Comparison of ENCODE assay signal across 7 cellular contexts in the genomic region with DNA sequence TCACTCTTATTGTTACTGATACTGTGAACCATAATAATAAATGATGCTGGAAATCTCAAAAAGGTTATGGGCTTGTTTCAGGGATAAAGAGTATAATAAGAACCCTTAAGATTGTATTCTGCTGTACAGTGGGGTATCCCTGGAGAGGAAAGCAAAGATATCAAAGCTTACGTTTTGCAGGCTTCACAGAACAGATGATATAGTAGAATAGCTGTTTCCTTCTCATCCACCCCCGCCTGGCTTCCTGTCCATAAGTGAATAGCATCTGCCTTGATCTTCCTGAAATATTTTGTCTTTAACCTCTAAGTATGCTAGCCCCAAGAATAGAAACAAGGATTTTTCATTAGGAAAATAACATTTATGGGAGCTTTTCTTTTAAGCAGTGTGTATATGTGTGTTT.
DNase-seq lines count a peak whose midpoint lies in the region; ATAC-seq, FAIRE-seq and TF ChIP-seq lines count a peak whose summit lies in the region.
"Not testable (repeated sequence)": the region's sequence is repeated elsewhere in the genome, so short reads cannot be mapped to it uniquely, and the experiment has no call there.

No MANE protein-coding gene starts in this region.

- not testable (repeated sequence) for H3K9me3 ChIP-seq in A673 (ENCODE audit: low read depth, low read length, poor library complexity, severe bottlenecking); CD4-positive, alpha-beta memory T cell (ENCODE audit: control insufficient read depth in 1 of 2, low read length in 2 of 2); T-helper 17 cell (ENCODE audit: control insufficient read depth, low read length, poor library complexity, severe bottlenecking)

- H3K27me3 Mint-ChIP-seq in CD4-positive, alpha-beta memory T cell; T-helper 17 cell; activated T-helper 17 cell treated with anti-CD3 and anti-CD28 coated beads, Interleukin-2, amount 50 U/mL, for 72 hours; nephron (ENCODE audit: low read depth): not testable (repeated sequence)

- peak overlapping the region; percentile 82 for H3K27ac ChIP-seq in A673 (ENCODE audit: low read depth, low read length, poor library complexity, severe bottlenecking)
- H3K27ac ChIP-seq in CD4-positive, alpha-beta memory T cell (ENCODE audit: low read depth, low read length): not testable (repeated sequence)

- ATAC-seq in T-helper 17 cell: not testable (repeated sequence)
- ATAC-seq in activated T-helper 17 cell treated with anti-CD3 and anti-CD28 coated beads, Interleukin-2, amount 50 U/mL, for 72 hours (replicated peaks): peak; percentile 46

- peak overlapping the region in 5 of 8 donors; percentile 18 to 67 (median 64) for H3K4me3 Mint-ChIP-seq in CD4-positive, alpha-beta memory T cell
- not testable (repeated sequence) for H3K4me3 Mint-ChIP-seq in T-helper 17 cell, nephron
- H3K4me3 Mint-ChIP-seq in activated T-helper 17 cell treated with anti-CD3 and anti-CD28 coated beads, Interleukin-2, amount 50 U/mL, for 72 hours: peak overlapping the region; percentile 46

- not testable (repeated sequence) for BruUV-seq in A673 (replicated peaks; lab: Mats Ljungman, UMichigan)

- H3K27ac Mint-ChIP-seq in CD4-positive, alpha-beta memory T cell: peak overlapping the region in 6 of 7 donors; percentile 20 to 88 (median 60)
- peak overlapping the region; percentile 76 for H3K27ac Mint-ChIP-seq in T-helper 17 cell
- peak overlapping the region; percentile 59 for H3K27ac Mint-ChIP-seq in activated T-helper 17 cell treated with anti-CD3 and anti-CD28 coated beads, Interleukin-2, amount 50 U/mL, for 72 hours
- peak overlapping the region; percentile 7 to 48 (median 40) for H3K27ac Mint-ChIP-seq in nephron

- CTCF ChIA-PET in A673 (lab: Charles Lee): not testable (repeated sequence)
- CTCF ChIA-PET in CD4-positive, alpha-beta memory T cell (lab: Charles Lee; ENCODE audit: partially characterized antibody): interaction anchor here (0.8 kb wide), 1 partner anchor 10 kb away, joined by 3 read pairs; no protein-coding TSS in a partner anchor

- H3K4me1 Mint-ChIP-seq in CD4-positive, alpha-beta memory T cell: peaks cover 22 to 32% (median 24%) of the 10 kb centered on the region in 4 donors
- H3K4me1 Mint-ChIP-seq in T-helper 17 cell (peaks cover 19% of the 10 kb centered on the region), nephron (peaks cover 20% of the 10 kb centered on the region)
- H3K4me1 Mint-ChIP-seq in activated T-helper 17 cell treated with anti-CD3 and anti-CD28 coated beads, Interleukin-2, amount 50 U/mL, for 72 hours: peaks cover 13% of the 10 kb centered on the region

- POLR2A ChIA-PET in A673 (lab: Charles Lee; ENCODE audit: low non-redundant PET): not testable (repeated sequence)
- POLR2A ChIA-PET in CD4-positive, alpha-beta memory T cell (lab: Charles Lee; ENCODE audit: partially characterized antibody): interaction anchor here (0.6 to 1.8 kb wide), 5 partner anchors 7 to 22 kb away, joined by 3 to 16 read pairs (median 5); no protein-coding TSS in a partner anchor

- H3K4me3 ChIP-seq in A673 (ENCODE audit: low read depth, low read length, poor library complexity, severe bottlenecking); CD4-positive, alpha-beta memory T cell (ENCODE audit: low read length in 2 of 2): not testable (repeated sequence)

- not testable (repeated sequence) for H3K36me3 ChIP-seq in A673 (ENCODE audit: insufficient read depth, low read length, poor library complexity, severe bottlenecking); CD4-positive, alpha-beta memory T cell (ENCODE audit: insufficient read depth, low read length)

- not testable (repeated sequence) for H3K9me3 Mint-ChIP-seq in CD4-positive, alpha-beta memory T cell; activated T-helper 17 cell treated with anti-CD3 and anti-CD28 coated beads, Interleukin-2, amount 50 U/mL, for 72 hours; nephron

- H3K4me1 ChIP-seq in A673 (ENCODE audit: insufficient read depth, low read length, poor library complexity, severe bottlenecking): peaks cover 22% of the 10 kb centered on the region
- H3K4me1 ChIP-seq in CD4-positive, alpha-beta memory T cell (ENCODE audit: insufficient read depth, low read length): peaks cover 16% of the 10 kb centered on the region

- intact Hi-C loops in A673 (cut with micrococcal nuclease; ENCODE audit: unreplicated experiment); CD4-positive, alpha-beta memory T cell (cut with micrococcal nuclease): not testable (repeated sequence)

- H3K27me3 ChIP-seq in A673 (replicated peaks; ENCODE audit: insufficient read depth, low read depth, low read length, poor library complexity); CD4-positive, alpha-beta memory T cell (ENCODE audit: insufficient read depth, low read length): not testable (repeated sequence)

- H3K36me3 Mint-ChIP-seq in CD4-positive, alpha-beta memory T cell; T-helper 17 cell (ENCODE audit: low read depth); activated T-helper 17 cell treated with anti-CD3 and anti-CD28 coated beads, Interleukin-2, amount 50 U/mL, for 72 hours (ENCODE audit: low read depth); nephron (ENCODE audit: low read depth): not testable (repeated sequence)

- TF ChIP-seq CTCF in A673 (conservative IDR thresholded peaks at IDR 0.05; ENCODE audit: low read depth, low read length); nephron (IDR thresholded peaks at IDR 0.05; ENCODE audit: unreplicated experiment in 3 of 3): not testable (repeated sequence)

- peak; percentile 80 for FAIRE-seq in GM19239 (lab: Jason Lieb, UNC)

- DNase-seq in A673 (ENCODE audit: low spot score); CD4-positive, alpha-beta memory T cell; GM19239 (ENCODE audit: insufficient read length, low spot score); T-helper 17 cell: not testable (repeated sequence)
- peak; percentile 34 to 42 for DNase-seq in Kasumi-1 (lab: John Stamatoyannopoulos, UW)
